ENCODE assay signal across 17 cellular contexts in the genomic region with DNA sequence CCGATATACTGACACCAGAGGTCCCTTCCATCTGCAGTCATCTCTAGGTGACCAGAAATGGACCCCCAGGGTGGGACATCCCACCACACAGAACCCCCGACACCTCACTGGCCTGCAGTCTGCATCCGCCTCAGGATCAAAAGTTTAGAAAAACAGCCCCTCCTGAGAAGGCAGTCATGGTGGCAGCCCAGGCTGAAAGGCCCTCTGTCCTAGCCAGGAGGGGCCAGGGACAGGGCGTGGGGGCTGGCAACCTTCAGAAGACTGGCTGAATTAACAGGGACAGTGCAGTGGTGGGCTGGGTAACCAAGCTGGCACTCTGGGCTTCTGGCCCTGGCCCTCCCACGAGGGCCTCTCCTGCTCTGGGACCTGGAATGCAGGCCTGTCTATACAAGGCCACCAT. TPM values are rescaled to one million over a fixed set of nuclear protein-coding genes. Genes with fewer than 3 reads are reported as not detected.
"Had no signal": no experiment of that assay in that cellular context is flagged by ENCODE, and none has a peak within 500 bp of the region (broad histone marks: within the 10 kb centered on the region; RNA-seq: fewer than 3 reads in every experiment).

No MANE protein-coding gene starts in this region.

- H3K36me3 Mint-ChIP-seq: naive thymus-derived CD4-positive, alpha-beta T cell had no signal

- H3K4me3 Mint-ChIP-seq: nephron progenitor cell; stimulated activated memory B cell treated with anti-CD40 and anti-IgM and Interleukin-4, amounts not matched to agents 10 μg/mL and 1 μg/mL and 100 μg/mL, for 72 hours; stimulated activated naive CD8-positive, alpha-beta T cell treated with anti-CD3 and anti-CD28 coated beads, Interleukin-15, Interleukin-2, amounts not matched to agents 100 ng/mL and 50 ng/mL, for 24 hours had no signal

- H3K9me3 ChIP-seq: heart right ventricle, ovary, tibial artery had no signal

- DNase-seq: cortex of kidney; dorsolateral prefrontal cortex; effector CD8-positive, alpha-beta T cell; heart right ventricle; islet precursor cell; mammary epithelial cell; naive thymus-derived CD4-positive, alpha-beta T cell; nephron progenitor cell; ovary; right cardiac atrium; stimulated activated CD4-positive, alpha-beta T cell treated with anti-CD3 and anti-CD28 coated beads, Interleukin-1b, Interleukin-23, amount 100 ng/mL, for 48 hours; stimulated activated CD4-positive, alpha-beta T cell treated with anti-CD3 and anti-CD28 coated beads, Interleukin-4, amount 100 ng/mL, for 24 hours had no signal

- H3K4me3 ChIP-seq: ovary, tibial artery had no signal

- H3K36me3 ChIP-seq: ovary had no signal

- H3K27ac Mint-ChIP-seq: naive thymus-derived CD4-positive, alpha-beta T cell; nephron progenitor cell; stimulated activated memory B cell treated with anti-CD40 and anti-IgM and Interleukin-4, amounts not matched to agents 10 μg/mL and 1 μg/mL and 100 μg/mL, for 72 hours; stimulated activated naive CD8-positive, alpha-beta T cell treated with anti-CD3 and anti-CD28 coated beads, Interleukin-15, Interleukin-2, amounts not matched to agents 100 ng/mL and 50 ng/mL, for 24 hours had no signal

- ATAC-seq: heart right ventricle; left lobe of liver; naive thymus-derived CD4-positive, alpha-beta T cell; right cardiac atrium; stimulated activated memory B cell treated with anti-CD40 and anti-IgM and Interleukin-4, amounts not matched to agents 10 μg/mL and 1 μg/mL and 100 μg/mL, for 72 hours had no signal

- H3K9me3 Mint-ChIP-seq: naive thymus-derived CD4-positive, alpha-beta T cell; nephron progenitor cell; stimulated activated memory B cell treated with anti-CD40 and anti-IgM and Interleukin-4, amounts not matched to agents 10 μg/mL and 1 μg/mL and 100 μg/mL, for 72 hours; stimulated activated naive CD8-positive, alpha-beta T cell treated with anti-CD3 and anti-CD28 coated beads, Interleukin-15, Interleukin-2, amounts not matched to agents 100 ng/mL and 50 ng/mL, for 24 hours had no signal

- H3K27ac ChIP-seq: ovary, tibial artery had no signal

- H3K27me3 ChIP-seq: dorsolateral prefrontal cortex, heart right ventricle, ovary had no signal

RNA-seq across cellular contexts. Expression of gene MDFI, which starts 34.3 kb away (rescaled TPM):
- total RNA-seq: left lobe of liver; mononuclear cell; naive thymus-derived CD4-positive, alpha-beta T cell had no signal
